8 cellular contexts compared by ENCODE assay signal in genomic region chr10:99435986-99436633, GRCh38. TPM values are rescaled to one million over a fixed set of nuclear protein-coding genes. Genes with fewer than 3 reads are reported as not detected.
A peak's percentile ranks its signal among the peaks of the same experiment; 100 is the strongest.
DNase-seq lines count a peak whose midpoint lies in the region; ATAC-seq and TF ChIP-seq lines count a peak whose summit lies in the region.

No MANE protein-coding gene starts in this region.

- DNase-seq in CD4-positive, alpha-beta memory T cell: peak in 4 of 5 donors; percentile 27 to 40 (median 39)
- DNase-seq in NCI-H2196 treated with DMSO at 0.1 percent for 48 hours (lab: John Stamatoyannopoulos, UW; ENCODE audit: unreplicated experiment) (peak; percentile 17), astrocyte of the cerebellum (ENCODE audit: low read depth) (peak; percentile 31), left kidney (ENCODE audit: low read depth, low spot score) (peak; percentile 79), upper lobe of left lung (no peak)

- in situ Hi-C loops in astrocyte of the cerebellum (cut with HindIII; ENCODE audit: low sequenced_read_pairs): no loop called here

- peaks cover 12 to 24% (median 18%) of the 10 kb centered on the region in 4 donors for H3K4me1 Mint-ChIP-seq in CD4-positive, alpha-beta memory T cell

- WGBS in upper lobe of left lung, 2 donors: 30 to 31% methylated on average over 5 of the region's 5 CpGs

- no peak overlapping the region for H3K4me3 Mint-ChIP-seq in CD4-positive, alpha-beta memory T cell

- no peaks in the 10 kb centered on the region for H3K27me3 ChIP-seq in CD4-positive, alpha-beta memory T cell (ENCODE audit: insufficient read depth, low read length)
- no peaks in the 10 kb centered on the region for H3K27me3 ChIP-seq in upper lobe of left lung

- H3K4me3 ChIP-seq in CD4-positive, alpha-beta memory T cell (ENCODE audit: low read length in 2 of 2): no peak overlapping the region
- H3K4me3 ChIP-seq in astrocyte of the cerebellum (ENCODE audit: low read depth, low read length) (no peak overlapping the region), upper lobe of left lung (no peak overlapping the region)

- TF ChIP-seq POLR2A in upper lobe of left lung (IDR thresholded peaks at IDR 0.05): no peak

- no peaks in the 10 kb centered on the region for H3K9me3 Mint-ChIP-seq in CD4-positive, alpha-beta memory T cell

- ATAC-seq in GM21717 (IDR thresholded peaks at IDR 0.05; ENCODE audit: unreplicated experiment) (peak; percentile 39), upper lobe of left lung (ENCODE audit: low FRiP score in 2 of 2) (peak; percentile 58 to 60), HG03565 (IDR thresholded peaks at IDR 0.05; ENCODE audit: unreplicated experiment) (no peak), HG03045 (IDR thresholded peaks at IDR 0.05; ENCODE audit: unreplicated experiment) (no peak)

- H3K27ac Mint-ChIP-seq in CD4-positive, alpha-beta memory T cell: no peak overlapping the region

- H3K36me3 Mint-ChIP-seq in CD4-positive, alpha-beta memory T cell: peaks cover 0 to 10% of the 10 kb centered on the region in 2 donors

- TF ChIP-seq EP300 in upper lobe of left lung (IDR thresholded peaks at IDR 0.05): no peak

- POLR2A ChIA-PET in CD4-positive, alpha-beta memory T cell (lab: Charles Lee; ENCODE audit: partially characterized antibody): interaction anchor here (0.6 kb wide), 1 partner anchor 278 kb away, joined by 3 read pairs; no protein-coding TSS in a partner anchor

- H3K9me3 ChIP-seq in CD4-positive, alpha-beta memory T cell (ENCODE audit: control insufficient read depth in 1 of 2, low read length in 2 of 2): no peaks in the 10 kb centered on the region
- no peaks in the 10 kb centered on the region for H3K9me3 ChIP-seq in upper lobe of left lung

- H3K4me1 ChIP-seq in CD4-positive, alpha-beta memory T cell (ENCODE audit: insufficient read depth, low read length): peaks cover 10% of the 10 kb centered on the region
- peaks cover 4 to 15% (median 9%) of the 10 kb centered on the region in 4 donors for H3K4me1 ChIP-seq in upper lobe of left lung

- no peak overlapping the region for H3K27ac ChIP-seq in CD4-positive, alpha-beta memory T cell (ENCODE audit: low read depth, low read length)
- H3K27ac ChIP-seq in upper lobe of left lung: peak overlapping the region in 1 of 4 donors; percentile 8

- intact Hi-C loops in CD4-positive, alpha-beta memory T cell (cut with micrococcal nuclease): loop anchor here (1.0 to 10.0 kb wide), 4 partner anchors 44 to 971 kb away; no protein-coding TSS in a partner anchor

- CTCF ChIA-PET in CD4-positive, alpha-beta memory T cell (lab: Charles Lee; ENCODE audit: partially characterized antibody): interaction anchor here (0.6 to 2.9 kb wide), 25 partner anchors 8 to 609 kb away, joined by 3 to 44 read pairs (median 5); no protein-coding TSS in a partner anchor

- H3K27me3 Mint-ChIP-seq in CD4-positive, alpha-beta memory T cell: no peaks in the 10 kb centered on the region

- TF ChIP-seq CTCF in astrocyte of the cerebellum (IDR thresholded peaks at IDR 0.05; ENCODE audit: low read depth, low read length, missing control alignments): peak; percentile 46
- TF ChIP-seq CTCF in upper lobe of left lung (IDR thresholded peaks at IDR 0.05): peak; percentile 16 to 58 (median 40)

- no peaks in the 10 kb centered on the region for H3K36me3 ChIP-seq in CD4-positive, alpha-beta memory T cell (ENCODE audit: insufficient read depth, low read length)
- peaks cover 0 to 10% (median 2%) of the 10 kb centered on the region in 4 donors for H3K36me3 ChIP-seq in upper lobe of left lung

RNA-seq across cellular contexts. Expression of gene GOT1, which starts 5.7 kb away (rescaled TPM):
- 10 to 100 TPM; 10.3 to 10.4 TPM for total RNA-seq in CD4-positive, alpha-beta memory T cell
- polyA plus RNA-seq in CD4-positive, alpha-beta memory T cell: 10 to 100 TPM; 18.8 to 19.4 TPM
- total RNA-seq in upper lobe of left lung: 10 to 100 TPM; 13.1 to 46.8 (median 25.7) TPM

Comparison
In these comparisons a context has a peak if more than half of its experiments do, and no peak if none do; other contexts are left out.
1. DNase-seq: peak in CD4-positive, alpha-beta memory T cell (4 of 5), NCI-H2196 treated with DMSO at 0.1 percent for 48 hours (single experiment), astrocyte of the cerebellum (single experiment) and left kidney (single experiment); none in upper lobe of left lung (0 of 2).
2. ATAC-seq: peak in GM21717 (single experiment) and upper lobe of left lung (2 of 2); none in HG03565 (single experiment) and HG03045 (single experiment).